In genomic region chr18:23239350-23239692, GRCh38 we compare ENCODE assay signal across 27 cellular contexts.
DNase-seq lines count a peak whose midpoint lies in the region; ATAC-seq and FAIRE-seq lines count a peak whose summit lies in the region.
"Had no signal": no experiment of that assay in that cellular context is flagged by ENCODE, and none has a peak within 500 bp of the region (broad histone marks: within the 10 kb centered on the region; RNA-seq: fewer than 3 reads in every experiment).

No MANE protein-coding gene starts in this region.

- no peak overlapping the region for H2AK5ac ChIP-seq in mesendoderm (ENCODE audit: low read length)

- H3K27ac ChIP-seq in SJCRH30 (peak overlapping the region; percentile 70), mesendoderm (ENCODE audit: low read depth, low read length) (no peak overlapping the region), subcutaneous abdominal adipose tissue (ENCODE audit: low read depth, low read length) (peak overlapping the region; percentile 93), small intestine (ENCODE audit: low read depth in 1 of 2, low read length in 1 of 2) (no peak overlapping the region)
- H3K27ac ChIP-seq: hepatocyte, psoas muscle, WERI-Rb-1 had no signal

- H3K4me3 ChIP-seq in SJCRH30: no peak overlapping the region
- no peak overlapping the region for H3K4me3 ChIP-seq in mesendoderm (ENCODE audit: low read length)
- no peak overlapping the region for H3K4me3 ChIP-seq in subcutaneous abdominal adipose tissue (ENCODE audit: low read depth in 1 of 5, low read length in 5 of 5)
- no peak overlapping the region for H3K4me3 ChIP-seq in small intestine (ENCODE audit: low read depth in 1 of 2, low read length in 2 of 2)
- H3K4me3 ChIP-seq: gastroesophageal sphincter, hepatocyte, psoas muscle, transverse colon had no signal

- no peaks in the 10 kb centered on the region for H3K27me3 Mint-ChIP-seq in activated naive CD8-positive, alpha-beta T cell treated with anti-CD3 and anti-CD28 coated beads, Interleukin-2, amount 10 ng/mL, durations not matched to agents 7 days and 5 days
- H3K27me3 Mint-ChIP-seq in activated naive CD8-positive, alpha-beta T cell treated with anti-CD3 and anti-CD28 coated beads, Interleukin-2, amount 50 U/mL, for 24 hours: peaks cover 2% of the 10 kb centered on the region
- H3K27me3 Mint-ChIP-seq: activated naive CD8-positive, alpha-beta T cell; stimulated activated naive CD8-positive, alpha-beta T cell treated with anti-CD3 and anti-CD28 coated beads, Interleukin-15, amount 100 ng/mL, for 72 hours had no signal

- no peak overlapping the region for H3K56ac ChIP-seq in mesendoderm (ENCODE audit: low read length)

- H2BK120ac ChIP-seq in mesendoderm (ENCODE audit: low read depth, low read length): no peak overlapping the region

- H3K9ac ChIP-seq in mesendoderm (ENCODE audit: low read length) (no peak overlapping the region), subcutaneous abdominal adipose tissue (ENCODE audit: low read length in 5 of 5) (no peak overlapping the region)

- ATAC-seq in activated naive CD8-positive, alpha-beta T cell treated with anti-CD3 and anti-CD28 coated beads, Interleukin-2, amount 10 ng/mL, durations not matched to agents 7 days and 5 days (ENCODE audit: low read depth): no peak
- ATAC-seq in activated naive CD8-positive, alpha-beta T cell treated with anti-CD3 and anti-CD28 coated beads, Interleukin-2, amount 50 U/mL, for 24 hours: no peak
- no peak for ATAC-seq in HG02970 (IDR thresholded peaks at IDR 0.05; ENCODE audit: low FRiP score, unreplicated experiment)
- ATAC-seq: gastroesophageal sphincter; Panc1; stimulated activated naive CD8-positive, alpha-beta T cell treated with anti-CD3 and anti-CD28 coated beads, Interleukin-15, amount 100 ng/mL, for 72 hours had no signal

- H3K79me1 ChIP-seq in mesendoderm (ENCODE audit: low read length): no peaks in the 10 kb centered on the region

- H3K27me3 ChIP-seq in SJCRH30: no peaks in the 10 kb centered on the region
- no peaks in the 10 kb centered on the region for H3K27me3 ChIP-seq in mesendoderm (ENCODE audit: insufficient read depth, low read length, poor library complexity)
- H3K27me3 ChIP-seq in subcutaneous abdominal adipose tissue (ENCODE audit: control insufficient read depth in 5 of 5, insufficient read depth in 4 of 5, low read length in 5 of 5): no peaks in the 10 kb centered on the region
- no peaks in the 10 kb centered on the region for H3K27me3 ChIP-seq in small intestine (ENCODE audit: control insufficient read depth in 2 of 2, insufficient read depth in 2 of 2, low read length in 2 of 2)
- H3K27me3 ChIP-seq: gastroesophageal sphincter, hepatocyte, transverse colon had no signal

- no peak for DNase-seq in activated naive CD8-positive, alpha-beta T cell treated with anti-CD3 and anti-CD28 coated beads, Interleukin-2, amount 10 ng/mL, durations not matched to agents 7 days and 5 days
- DNase-seq in activated naive CD8-positive, alpha-beta T cell treated with anti-CD3 and anti-CD28 coated beads, Interleukin-2, amount 50 U/mL, for 24 hours: no peak
- DNase-seq in SJCRH30 (no peak), mesendoderm (no peak), small intestine (no peak)
- no peak for DNase-seq in activated T-cell treated with anti-CD3 and anti-CD28 coated beads, Interleukin-2, amount 50 U/mL, for 48 hours
- DNase-seq: activated CD4-positive, alpha-beta T cell treated with anti-CD3 and anti-CD28 coated beads, Interleukin-2, amount 50 U/mL, for 1 hour; left cardiac atrium; NCI-H2081 treated with DMSO at 0.1 percent for 48 hours; psoas muscle; SHP77 treated with DMSO at 0.1 percent for 48 hours; stimulated activated naive CD8-positive, alpha-beta T cell treated with anti-CD3 and anti-CD28 coated beads, Interleukin-15, amount 100 ng/mL, for 72 hours; T-helper 9 cell; transverse colon; WERI-Rb-1 had no signal

- H3K36me3 ChIP-seq in SJCRH30 (no peaks in the 10 kb centered on the region), mesendoderm (ENCODE audit: control insufficient read depth, insufficient read depth, low read length) (no peaks in the 10 kb centered on the region), subcutaneous abdominal adipose tissue (ENCODE audit: control insufficient read depth in 5 of 5, insufficient read depth in 5 of 5, low read length in 5 of 5) (peaks cover 3 to 33% (median 19%) of the 10 kb centered on the region in 5 donors), small intestine (ENCODE audit: control insufficient read depth in 2 of 2, insufficient read depth in 2 of 2, low read length in 2 of 2) (no peaks in the 10 kb centered on the region)
- H3K36me3 ChIP-seq: transverse colon, WERI-Rb-1 had no signal

- no CpG with 5 or more reads among the region's 7 CpGs for WGBS in mesendoderm (ENCODE audit: extremely low coverage, insufficient coverage, low lambda C conversion rate)
- 85 to 89% (median 88%) methylated on average over 7 of the region's 7 CpGs for WGBS in small intestine, 3 donors

- no peak for FAIRE-seq in small intestine (lab: Jason Lieb, UNC)
- FAIRE-seq: A204.1, astrocyte, endometrium, H54 had no signal

- no peaks in the 10 kb centered on the region for H3K79me2 ChIP-seq in mesendoderm (ENCODE audit: control insufficient read depth, insufficient read depth, low read length)
- H3K79me2 ChIP-seq: hepatocyte had no signal

- no peak overlapping the region for H4K5ac ChIP-seq in mesendoderm (ENCODE audit: low read length)

- H3K23ac ChIP-seq in mesendoderm (ENCODE audit: low read length): peak overlapping the region; percentile 73

- H3K4me1 Mint-ChIP-seq in activated naive CD8-positive, alpha-beta T cell treated with anti-CD3 and anti-CD28 coated beads, Interleukin-2, amount 10 ng/mL, durations not matched to agents 7 days and 5 days: peaks cover 28% of the 10 kb centered on the region
- peaks cover 30% of the 10 kb centered on the region for H3K4me1 Mint-ChIP-seq in activated naive CD8-positive, alpha-beta T cell treated with anti-CD3 and anti-CD28 coated beads, Interleukin-2, amount 50 U/mL, for 24 hours

- H3K27ac Mint-ChIP-seq in activated naive CD8-positive, alpha-beta T cell treated with anti-CD3 and anti-CD28 coated beads, Interleukin-2, amount 10 ng/mL, durations not matched to agents 7 days and 5 days: peak overlapping the region; percentile 36
- H3K27ac Mint-ChIP-seq in activated naive CD8-positive, alpha-beta T cell treated with anti-CD3 and anti-CD28 coated beads, Interleukin-2, amount 50 U/mL, for 24 hours: no peak overlapping the region
- H3K27ac Mint-ChIP-seq: activated naive CD8-positive, alpha-beta T cell; dendritic cell treated with granulocyte-macrophage colony-stimulating factor and Interleukin-4, amounts not matched to agents 40 ng/mL and 50 ng/mL, for 4 days; memory B cell had no signal

- H3K4ac ChIP-seq in mesendoderm (ENCODE audit: low read depth, low read length): no peak overlapping the region

- H3K18ac ChIP-seq in mesendoderm (ENCODE audit: low read length): no peak overlapping the region

- POLR2A ChIA-PET in activated naive CD8-positive, alpha-beta T cell treated with anti-CD3 and anti-CD28 coated beads, Interleukin-2, amount 10 ng/mL, durations not matched to agents 7 days and 5 days (lab: Charles Lee): interaction anchor here (2.4 kb wide), 1 partner anchor 20 kb away, joined by 8 read pairs; no protein-coding TSS in a partner anchor

- H3K36me3 Mint-ChIP-seq in activated naive CD8-positive, alpha-beta T cell treated with anti-CD3 and anti-CD28 coated beads, Interleukin-2, amount 10 ng/mL, durations not matched to agents 7 days and 5 days: no peaks in the 10 kb centered on the region
- H3K36me3 Mint-ChIP-seq in activated naive CD8-positive, alpha-beta T cell treated with anti-CD3 and anti-CD28 coated beads, Interleukin-2, amount 50 U/mL, for 24 hours (ENCODE audit: low read depth): peaks cover 1% of the 10 kb centered on the region
- H3K36me3 Mint-ChIP-seq: memory B cell had no signal

- H4K8ac ChIP-seq in mesendoderm (ENCODE audit: low read depth, low read length): no peak overlapping the region

- H3K9me3 Mint-ChIP-seq in activated naive CD8-positive, alpha-beta T cell treated with anti-CD3 and anti-CD28 coated beads, Interleukin-2, amount 10 ng/mL, durations not matched to agents 7 days and 5 days: no peaks in the 10 kb centered on the region
- H3K9me3 Mint-ChIP-seq in activated naive CD8-positive, alpha-beta T cell treated with anti-CD3 and anti-CD28 coated beads, Interleukin-2, amount 50 U/mL, for 24 hours: no peaks in the 10 kb centered on the region
- H3K9me3 Mint-ChIP-seq: dendritic cell treated with granulocyte-macrophage colony-stimulating factor and Interleukin-4, amounts not matched to agents 40 ng/mL and 50 ng/mL, for 4 days; memory B cell; stimulated activated naive CD8-positive, alpha-beta T cell treated with anti-CD3 and anti-CD28 coated beads, Interleukin-15, amount 100 ng/mL, for 72 hours had no signal

- H2BK5ac ChIP-seq in mesendoderm (ENCODE audit: low read length): peak overlapping the region; percentile 20

- H3K4me3 Mint-ChIP-seq in activated naive CD8-positive, alpha-beta T cell treated with anti-CD3 and anti-CD28 coated beads, Interleukin-2, amount 10 ng/mL, durations not matched to agents 7 days and 5 days: no peak overlapping the region
- no peak overlapping the region for H3K4me3 Mint-ChIP-seq in activated naive CD8-positive, alpha-beta T cell treated with anti-CD3 and anti-CD28 coated beads, Interleukin-2, amount 50 U/mL, for 24 hours
- H3K4me3 Mint-ChIP-seq: activated naive CD8-positive, alpha-beta T cell; dendritic cell treated with granulocyte-macrophage colony-stimulating factor and Interleukin-4, amounts not matched to agents 40 ng/mL and 50 ng/mL, for 4 days; memory B cell; stimulated activated naive CD8-positive, alpha-beta T cell treated with anti-CD3 and anti-CD28 coated beads, Interleukin-15, amount 100 ng/mL, for 72 hours had no signal

- H3K4me2 ChIP-seq in mesendoderm (ENCODE audit: low read length): no peak overlapping the region
- H3K4me2 ChIP-seq: hepatocyte had no signal

- H2BK15ac ChIP-seq in mesendoderm (replicated peaks; ENCODE audit: low read depth): no peak overlapping the region

- H3K4me1 ChIP-seq in SJCRH30: peaks cover 35% of the 10 kb centered on the region
- H3K4me1 ChIP-seq in mesendoderm (ENCODE audit: control insufficient read depth, low read depth, low read length): peaks cover 13% of the 10 kb centered on the region
- H3K4me1 ChIP-seq in subcutaneous abdominal adipose tissue (ENCODE audit: control insufficient read depth in 5 of 5, insufficient read depth in 5 of 5, low read length in 5 of 5): peaks cover 9 to 49% (median 31%) of the 10 kb centered on the region in 5 donors
- peaks cover 4 to 7% of the 10 kb centered on the region in 2 donors for H3K4me1 ChIP-seq in small intestine (ENCODE audit: control insufficient read depth in 2 of 2, insufficient read depth in 1 of 2, low read depth in 1 of 2, low read length in 1 of 2)
- H3K4me1 ChIP-seq: psoas muscle had no signal

- H3K9me3 ChIP-seq in SJCRH30 (replicated peaks) (no peaks in the 10 kb centered on the region), subcutaneous abdominal adipose tissue (ENCODE audit: control insufficient read depth in 5 of 5, low read length in 5 of 5) (no peaks in the 10 kb centered on the region), small intestine (ENCODE audit: control insufficient read depth, low read depth) (no peaks in the 10 kb centered on the region)
- H3K9me3 ChIP-seq: gastroesophageal sphincter, psoas muscle, transverse colon had no signal

Comparison
In these comparisons a context has a peak if more than half of its experiments do, and no peak if none do; other contexts are left out.
1. H3K27ac ChIP-seq: peak in SJCRH30 (single experiment) and subcutaneous abdominal adipose tissue (single experiment); none in mesendoderm (single experiment) and small intestine (0 of 2).